ENCODE assay signal across 8 cellular contexts in the genomic region with DNA sequence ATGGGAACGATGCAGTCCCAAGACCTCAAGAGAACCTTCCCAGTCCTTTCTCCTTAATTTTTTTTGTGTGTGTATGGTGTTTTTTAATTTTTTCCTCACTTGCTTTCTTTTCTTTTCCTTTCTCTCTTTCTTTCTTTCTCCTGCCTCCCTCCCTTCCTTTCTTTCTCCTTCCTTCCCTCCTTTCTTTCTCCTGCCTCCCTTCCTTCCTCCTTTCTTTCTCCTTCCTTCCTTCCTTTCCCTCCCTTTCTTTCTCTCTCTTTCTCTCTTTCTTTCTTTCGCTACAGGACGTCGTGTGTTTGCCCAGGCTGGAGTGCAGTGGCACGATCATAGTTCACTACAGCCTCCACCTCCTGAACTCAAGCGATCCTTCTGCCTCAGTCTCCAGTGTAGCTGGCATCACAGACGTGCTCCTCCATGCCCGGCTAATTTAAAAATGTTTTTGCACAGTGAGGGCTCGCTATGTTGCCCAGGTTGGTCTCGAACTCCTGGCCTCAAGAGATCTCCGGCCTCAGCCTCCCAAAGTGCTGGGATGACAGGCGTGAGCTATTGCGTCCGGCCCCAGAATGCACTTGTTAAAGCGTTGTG. TPM values are rescaled to one million over a fixed set of nuclear protein-coding genes. Genes with fewer than 3 reads are reported as not detected.
DNase-seq lines count a peak whose midpoint lies in the region; ATAC-seq, FAIRE-seq and TF ChIP-seq lines count a peak whose summit lies in the region.

No MANE protein-coding gene starts in this region.

- no peak overlapping the region for H2AFZ ChIP-seq in smooth muscle cell (ENCODE audit: low read depth)

- DNase-seq in HFF-Myc (ENCODE audit: extremely low read depth, low read depth) (no peak), smooth muscle cell (lab: John Stamatoyannopoulos, UW; ENCODE audit: unreplicated experiment) (no peak), D721Med (ENCODE audit: insufficient read length, low spot score) (no peak), islet precursor cell (no peak)
- no peak for DNase-seq in activated CD8-positive, alpha-beta T cell treated with anti-CD3 and anti-CD28 coated beads for 36 hours

- no peak for FAIRE-seq in D721Med (lab: Jason Lieb, UNC)

- peaks cover 14% of the 10 kb centered on the region for H4K20me1 ChIP-seq in smooth muscle cell (ENCODE audit: low read depth)

- no peaks in the 10 kb centered on the region for H3K9me3 Mint-ChIP-seq in activated CD8-positive, alpha-beta T cell treated with anti-CD3 and anti-CD28 coated beads for 36 hours

- peaks cover 20% of the 10 kb centered on the region for H3K36me3 Mint-ChIP-seq in activated CD8-positive, alpha-beta T cell treated with anti-CD3 and anti-CD28 coated beads for 36 hours (ENCODE audit: low read depth)

- CTCF ChIA-PET in activated CD8-positive, alpha-beta T cell treated with anti-CD3 and anti-CD28 coated beads for 36 hours (lab: Charles Lee) = interaction anchor here (0.5 to 1.7 kb wide), 14 partner anchors 9 to 490 kb away, joined by 3 to 12 read pairs (median 4); a partner anchor contains a TSS

- no peaks in the 10 kb centered on the region for H3F3A ChIP-seq in smooth muscle cell (ENCODE audit: low read depth)

- H3K27me3 ChIP-seq in iPS-15b (ENCODE audit: control insufficient read depth, insufficient read depth, low read length) (peaks cover 11% of the 10 kb centered on the region), smooth muscle cell (ENCODE audit: low read depth) (no peaks in the 10 kb centered on the region)

- H3K4me1 ChIP-seq in iPS-15b (ENCODE audit: control insufficient read depth, insufficient read depth, low read length) (no peaks in the 10 kb centered on the region), smooth muscle cell (ENCODE audit: low read depth) (peaks cover 4% of the 10 kb centered on the region)

- peaks cover 28% of the 10 kb centered on the region for H3K4me1 Mint-ChIP-seq in activated CD8-positive, alpha-beta T cell treated with anti-CD3 and anti-CD28 coated beads for 36 hours (ENCODE audit: low read depth)

- peak overlapping the region; percentile 76 for H3K4me2 ChIP-seq in smooth muscle cell

- H3K4me3 ChIP-seq in HFF-Myc (replicated peaks; ENCODE audit: low read depth, low read length) (peak overlapping the region; percentile 27), iPS-15b (ENCODE audit: low read depth, low read length) (peak overlapping the region; percentile 26), smooth muscle cell (peak overlapping the region; percentile 38)

- no peaks in the 10 kb centered on the region for H3K27me3 Mint-ChIP-seq in activated CD8-positive, alpha-beta T cell treated with anti-CD3 and anti-CD28 coated beads for 36 hours

- no peak for ATAC-seq in activated CD8-positive, alpha-beta T cell treated with anti-CD3 and anti-CD28 coated beads for 36 hours
- no peak for ATAC-seq in GM18519 (IDR thresholded peaks at IDR 0.05; ENCODE audit: low FRiP score, unreplicated experiment)
- ATAC-seq in HG03097 (IDR thresholded peaks at IDR 0.05; ENCODE audit: low FRiP score, unreplicated experiment) = no peak

- H3K4me3 Mint-ChIP-seq in activated CD8-positive, alpha-beta T cell treated with anti-CD3 and anti-CD28 coated beads for 36 hours = peak overlapping the region; percentile 69

- TF ChIP-seq CTCF in HFF-Myc (IDR thresholded peaks at IDR 0.05; ENCODE audit: low read depth, low read length, missing control alignments) (no peak), smooth muscle cell (IDR thresholded peaks at IDR 0.05; ENCODE audit: borderline replicate concordance, insufficient read depth, poor library complexity, severe bottlenecking) (no peak), D721Med (IDR thresholded peaks at IDR 0.05; ENCODE audit: insufficient read depth, missing control alignments) (no peak)
- no peak for TF ChIP-seq CTCF in activated CD8-positive, alpha-beta T cell treated with anti-CD3 and anti-CD28 coated beads for 36 hours (IDR thresholded peaks at IDR 0.05)

- no peak overlapping the region for H3K9ac ChIP-seq in iPS-15b (ENCODE audit: low read depth, low read length)
- no peak overlapping the region for H3K9ac ChIP-seq in smooth muscle cell (ENCODE audit: low read depth)

- WGBS in smooth muscle cell (ENCODE audit: low lambda C conversion rate) = 85% methylated on average over 15 of the region's 15 CpGs

- peak overlapping the region; percentile 76 for H3K27ac Mint-ChIP-seq in activated CD8-positive, alpha-beta T cell treated with anti-CD3 and anti-CD28 coated beads for 36 hours

- no peak overlapping the region for H3K27ac ChIP-seq in smooth muscle cell (ENCODE audit: low read depth)

- no peaks in the 10 kb centered on the region for H3K9me3 ChIP-seq in iPS-15b (ENCODE audit: control insufficient read depth, insufficient read depth, low read length)
- no peaks in the 10 kb centered on the region for H3K9me3 ChIP-seq in smooth muscle cell (replicated peaks; ENCODE audit: low read depth)

- peaks cover 37% of the 10 kb centered on the region for H3K79me2 ChIP-seq in smooth muscle cell (ENCODE audit: low read depth)

- intact Hi-C loops in activated CD8-positive, alpha-beta T cell treated with anti-CD3 and anti-CD28 coated beads for 36 hours (cut with micrococcal nuclease) = loop anchor here (5.0 kb wide), 1 partner anchor 321 kb away; no protein-coding TSS in a partner anchor

- POLR2A ChIA-PET in activated CD8-positive, alpha-beta T cell treated with anti-CD3 and anti-CD28 coated beads for 36 hours (lab: Charles Lee) = interaction anchor here (0.6 to 0.9 kb wide), 3 partner anchors 17 to 1897 kb away, joined by 3 to 4 read pairs (median 3); no protein-coding TSS in a partner anchor

- H3K36me3 ChIP-seq in iPS-15b (ENCODE audit: control insufficient read depth, insufficient read depth, low read length) (no peaks in the 10 kb centered on the region), smooth muscle cell (ENCODE audit: low read depth) (no peaks in the 10 kb centered on the region)

RNA-seq across cellular contexts. Expression of a gene that starts 0.7 kb away (rescaled TPM):
- total RNA-seq in activated CD8-positive, alpha-beta T cell treated with anti-CD3 and anti-CD28 coated beads for 36 hours = 10 to 100 TPM; 54.2 to 56.7 TPM
- 41.2 and 77.4 TPM in 2 replicates for total RNA-seq in smooth muscle cell
- 44.7 and 50.5 TPM in 2 replicates for polyA plus RNA-seq in smooth muscle cell

RNA-seq across cellular contexts. Expression of a gene that starts 12.0 kb away (rescaled TPM):
- total RNA-seq in activated CD8-positive, alpha-beta T cell treated with anti-CD3 and anti-CD28 coated beads for 36 hours = 10 to 100 TPM; 28.2 to 29.1 TPM
- total RNA-seq in smooth muscle cell = 7.0 and 7.5 TPM in 2 replicates
- polyA plus RNA-seq in smooth muscle cell = 16.8 and 17.6 TPM in 2 replicates
